In genomic region chr2:231387904-231388724, GRCh38 we compare ENCODE assay signal across 1 cellular context.
TF ChIP-seq lines count a peak whose summit lies in the region.

No MANE protein-coding gene starts in this region.

TF ChIP-seq in HepG2, 621 proteins besides CTCF, POLR2A, EP300 and RAD21 (continued from another document and continues in another):
- TF ChIP-seq CREM (IDR thresholded peaks at IDR 0.05) (no peak), CREM (CRISPR knock-in tag; IDR thresholded peaks at IDR 0.05) (no peak), DPF2 (CRISPR knock-in tag; IDR thresholded peaks at IDR 0.05; ENCODE audit: borderline replicate concordance, low read depth) (no peak), HOXA5 (CRISPR knock-in tag; IDR thresholded peaks at IDR 0.05) (no peak), ERF (CRISPR knock-in tag; IDR thresholded peaks at IDR 0.05) (no peak; the same call in 1 of the 2 replicates), JDP2 (CRISPR knock-in tag; IDR thresholded peaks at IDR 0.05; ENCODE audit: borderline replicate concordance) (no peak), ISX (CRISPR knock-in tag; conservative IDR thresholded peaks at IDR 0.05) (no peak), IRX3 (CRISPR knock-in tag; IDR thresholded peaks at IDR 0.05; ENCODE audit: borderline replicate concordance, low read depth) (no peak), MTERF4 (CRISPR knock-in tag; IDR thresholded peaks at IDR 0.05) (no peak), TBX3 (IDR thresholded peaks at IDR 0.05; ENCODE audit: borderline replicate concordance) (no peak), ZNF512B (CRISPR knock-in tag; IDR thresholded peaks at IDR 0.05; ENCODE audit: borderline replicate concordance) (no peak), PRPF4 (IDR thresholded peaks at IDR 0.05; ENCODE audit: low read depth, low read length, poor library complexity, severe bottlenecking) (no peak), CEBPB (IDR thresholded peaks at IDR 0.05; ENCODE audit: borderline replicate concordance, low read depth, low read length) (no peak), NRL (CRISPR knock-in tag; IDR thresholded peaks at IDR 0.05; ENCODE audit: borderline replicate concordance) (no peak), SRSF4 (IDR thresholded peaks at IDR 0.05; ENCODE audit: low read depth, low read length, poor library complexity, severe bottlenecking) (no peak), ZNF761 (CRISPR knock-in tag; conservative IDR thresholded peaks at IDR 0.05) (peak; percentile 80; the same call in 1 of the 2 replicates), ZBTB33 (CRISPR knock-in tag; IDR thresholded peaks at IDR 0.05) (no peak), ZNF451 (CRISPR knock-in tag; IDR thresholded peaks at IDR 0.05) (no peak), ZSCAN9 (CRISPR knock-in tag; IDR thresholded peaks at IDR 0.05; ENCODE audit: borderline replicate concordance) (no peak), ZBTB26 (CRISPR knock-in tag; IDR thresholded peaks at IDR 0.05; ENCODE audit: borderline replicate concordance) (no peak), ZNF891 (CRISPR knock-in tag; IDR thresholded peaks at IDR 0.05) (no peak), ZMYM2 (CRISPR knock-in tag; IDR thresholded peaks at IDR 0.05) (no peak), BRD4 (CRISPR knock-in tag; IDR thresholded peaks at IDR 0.05) (no peak), ZBTB7A (CRISPR knock-in tag; IDR thresholded peaks at IDR 0.05) (no peak), ZBTB46 (CRISPR knock-in tag; IDR thresholded peaks at IDR 0.05; ENCODE audit: borderline replicate concordance) (0 out of 2 replicates have a peak, but pooled peaks have one; percentile 40), NFE2L1 (CRISPR knock-in tag; IDR thresholded peaks at IDR 0.05; ENCODE audit: borderline replicate concordance) (no peak), CCAR2 (optimal IDR thresholded peaks at IDR 0.05; ENCODE audit: low read depth, low read length) (no peak), PAWR (CRISPR knock-in tag; IDR thresholded peaks at IDR 0.05; ENCODE audit: borderline replicate concordance) (peak; percentile 74; the same call in 1 of the 2 replicates), ZBTB40 (IDR thresholded peaks at IDR 0.05) (no peak), ZBTB40 (CRISPR knock-in tag; IDR thresholded peaks at IDR 0.05) (no peak), GATA4 (IDR thresholded peaks at IDR 0.05; ENCODE audit: borderline replicate concordance, low read depth) (no peak), CCDC6 (CRISPR knock-in tag; IDR thresholded peaks at IDR 0.05) (no peak), KLF12 (CRISPR knock-in tag; IDR thresholded peaks at IDR 0.05; ENCODE audit: borderline replicate concordance) (no peak), RFXAP (CRISPR knock-in tag; IDR thresholded peaks at IDR 0.05; ENCODE audit: borderline replicate concordance) (no peak), ZBTB38 (CRISPR knock-in tag; IDR thresholded peaks at IDR 0.05) (no peak), PRDM4 (CRISPR knock-in tag; IDR thresholded peaks at IDR 0.05; ENCODE audit: borderline replicate concordance) (no peak), PRMT3 (CRISPR knock-in tag; IDR thresholded peaks at IDR 0.05; ENCODE audit: borderline replicate concordance, low read depth) (no peak), ZNF263 (CRISPR knock-in tag; IDR thresholded peaks at IDR 0.05) (peak; percentile 86), ELF4 (CRISPR knock-in tag; IDR thresholded peaks at IDR 0.05; ENCODE audit: borderline replicate concordance) (no peak), ZNF224 (CRISPR knock-in tag; IDR thresholded peaks at IDR 0.05) (no peak), CC2D1A (CRISPR knock-in tag; IDR thresholded peaks at IDR 0.05) (no peak), ZNF660 (CRISPR knock-in tag; IDR thresholded peaks at IDR 0.05; ENCODE audit: borderline replicate concordance, low read depth) (no peak)
